In genomic region chr4:158129649-158130048, GRCh38 we compare ENCODE assay signal across 9 cellular contexts. TPM values are rescaled to one million over a fixed set of nuclear protein-coding genes. Genes with fewer than 3 reads are reported as not detected.
DNase-seq lines count a peak whose midpoint lies in the region; ATAC-seq lines count a peak whose summit lies in the region.
"Had no signal": no experiment of that assay in that cellular context is flagged by ENCODE, and none has a peak within 500 bp of the region (broad histone marks: within the 10 kb centered on the region; RNA-seq: fewer than 3 reads in every experiment).

No MANE protein-coding gene starts in this region.

- no peak overlapping the region for H3K27ac Mint-ChIP-seq in activated T-helper 1 cell treated with anti-CD3 and anti-CD28 coated beads, Interleukin-12 subunit alpha, Interleukin-12 subunit beta, Interleukin-2, Interleukin-4 antibody, amounts not matched to agents 30 ng/mL and 10 ng/mL and 1 ng/mL, durations not matched to agents 14 hours and 24 hours and 36 hours

- H2AFZ ChIP-seq in mesenchymal stem cell (ENCODE audit: low read depth, low read length), result no peak overlapping the region

- H2BK15ac ChIP-seq in mesenchymal stem cell (ENCODE audit: low read depth, poor library complexity, severe bottlenecking), result no peak overlapping the region

- ATAC-seq in GM18519 (IDR thresholded peaks at IDR 0.05; ENCODE audit: low FRiP score, unreplicated experiment) (peak; percentile 90), GM21619 (IDR thresholded peaks at IDR 0.05; ENCODE audit: unreplicated experiment) (peak; percentile 88), HG03196 (IDR thresholded peaks at IDR 0.05; ENCODE audit: unreplicated experiment) (peak; percentile 83)

- H3K27me3 ChIP-seq in mesenchymal stem cell (ENCODE audit: control insufficient read depth in 1 of 2, insufficient read depth in 1 of 2, low read length in 2 of 2), result no peaks in the 10 kb centered on the region
- H3K27me3 ChIP-seq: dorsolateral prefrontal cortex had no signal

- H3K79me1 ChIP-seq in mesenchymal stem cell (replicated peaks; ENCODE audit: low read length, poor library complexity, severe bottlenecking), result no peaks in the 10 kb centered on the region

- no peak overlapping the region for H2BK120ac ChIP-seq in mesenchymal stem cell (ENCODE audit: low read depth, low read length)

- H3K27ac ChIP-seq in mesenchymal stem cell (ENCODE audit: low read length, poor library complexity, severe bottlenecking), result no peak overlapping the region
- H3K27ac ChIP-seq: dorsolateral prefrontal cortex had no signal

- H2AK5ac ChIP-seq in mesenchymal stem cell (ENCODE audit: low read length, severe bottlenecking), result no peak overlapping the region

- DNase-seq in fibroblast of gingiva (ENCODE audit: low read depth), result peak; percentile 2
- DNase-seq in NCI-H1694 (lab: John Stamatoyannopoulos, UW), result no peak
- no peak for DNase-seq in mesenchymal stem cell
- no peak for DNase-seq in NCI-H1436 (lab: John Stamatoyannopoulos, UW)
- DNase-seq in activated T-helper 1 cell treated with anti-CD3 and anti-CD28 coated beads, Interleukin-12 subunit alpha, Interleukin-12 subunit beta, Interleukin-2, Interleukin-4 antibody, amounts not matched to agents 30 ng/mL and 10 ng/mL and 1 ng/mL, durations not matched to agents 14 hours and 24 hours and 36 hours (ENCODE audit: low spot score), result no peak
- DNase-seq: dorsolateral prefrontal cortex had no signal

- H3K36me3 Mint-ChIP-seq in activated T-helper 1 cell treated with anti-CD3 and anti-CD28 coated beads, Interleukin-12 subunit alpha, Interleukin-12 subunit beta, Interleukin-2, Interleukin-4 antibody, amounts not matched to agents 30 ng/mL and 10 ng/mL and 1 ng/mL, durations not matched to agents 14 hours and 24 hours and 36 hours (ENCODE audit: low read depth), result no peaks in the 10 kb centered on the region

- no peak overlapping the region for H3K4me3 ChIP-seq in mesenchymal stem cell (ENCODE audit: insufficient read depth in 1 of 2, low read depth in 1 of 2, low read length in 2 of 2)
- H3K4me3 ChIP-seq: dorsolateral prefrontal cortex had no signal

- H3K36me3 ChIP-seq in mesenchymal stem cell (ENCODE audit: control insufficient read depth in 1 of 2, insufficient read depth in 2 of 2, low read depth in 1 of 2, low read length in 2 of 2), result peaks cover 0 to 61% of the 10 kb centered on the region in 2 experiments

- H3K23ac ChIP-seq in mesenchymal stem cell (ENCODE audit: low read length in 2 of 2), result no peak overlapping the region

- H4K91ac ChIP-seq in mesenchymal stem cell (ENCODE audit: low read length), result no peak overlapping the region

- H3K14ac ChIP-seq in mesenchymal stem cell (ENCODE audit: low read length in 2 of 2), result no peak overlapping the region

- no peak overlapping the region for H3K4me3 Mint-ChIP-seq in activated T-helper 1 cell treated with anti-CD3 and anti-CD28 coated beads, Interleukin-12 subunit alpha, Interleukin-12 subunit beta, Interleukin-2, Interleukin-4 antibody, amounts not matched to agents 30 ng/mL and 10 ng/mL and 1 ng/mL, durations not matched to agents 14 hours and 24 hours and 36 hours

- intact Hi-C loops in activated T-helper 1 cell treated with anti-CD3 and anti-CD28 coated beads, Interleukin-12 subunit alpha, Interleukin-12 subunit beta, Interleukin-2, Interleukin-4 antibody, amounts not matched to agents 30 ng/mL and 10 ng/mL and 1 ng/mL, durations not matched to agents 14 hours and 24 hours and 36 hours (cut with micrococcal nuclease), result no loop called here

- H4K8ac ChIP-seq in mesenchymal stem cell (ENCODE audit: low read length), result no peak overlapping the region

- 100% methylated on average over 1 of the region's 1 CpG for WGBS in mesenchymal stem cell

- no peaks in the 10 kb centered on the region for H3K27me3 Mint-ChIP-seq in activated T-helper 1 cell treated with anti-CD3 and anti-CD28 coated beads, Interleukin-12 subunit alpha, Interleukin-12 subunit beta, Interleukin-2, Interleukin-4 antibody, amounts not matched to agents 30 ng/mL and 10 ng/mL and 1 ng/mL, durations not matched to agents 14 hours and 24 hours and 36 hours (ENCODE audit: insufficient read depth)

- no peak overlapping the region for H3K9ac ChIP-seq in mesenchymal stem cell (ENCODE audit: low read length)

- no peak overlapping the region for H3K4me2 ChIP-seq in mesenchymal stem cell (ENCODE audit: low read length, poor library complexity, severe bottlenecking)

- H2BK12ac ChIP-seq in mesenchymal stem cell (ENCODE audit: low read length in 2 of 2), result no peak overlapping the region

- H3K4me1 ChIP-seq in mesenchymal stem cell (ENCODE audit: control insufficient read depth, insufficient read depth, low read depth, low read length), result no peaks in the 10 kb centered on the region

- H3K4ac ChIP-seq in mesenchymal stem cell (ENCODE audit: low read depth in 1 of 2, low read length in 2 of 2), result no peak overlapping the region

- no peaks in the 10 kb centered on the region for H3K9me3 Mint-ChIP-seq in activated T-helper 1 cell treated with anti-CD3 and anti-CD28 coated beads, Interleukin-12 subunit alpha, Interleukin-12 subunit beta, Interleukin-2, Interleukin-4 antibody, amounts not matched to agents 30 ng/mL and 10 ng/mL and 1 ng/mL, durations not matched to agents 14 hours and 24 hours and 36 hours

- H3K4me1 Mint-ChIP-seq in activated T-helper 1 cell treated with anti-CD3 and anti-CD28 coated beads, Interleukin-12 subunit alpha, Interleukin-12 subunit beta, Interleukin-2, Interleukin-4 antibody, amounts not matched to agents 30 ng/mL and 10 ng/mL and 1 ng/mL, durations not matched to agents 14 hours and 24 hours and 36 hours (ENCODE audit: low read depth), result no peaks in the 10 kb centered on the region

- H3K18ac ChIP-seq in mesenchymal stem cell (ENCODE audit: low read depth in 1 of 2, low read length in 2 of 2), result no peak overlapping the region

- no peaks in the 10 kb centered on the region for H3K9me3 ChIP-seq in mesenchymal stem cell (ENCODE audit: control insufficient read depth, low read length)

- no peak overlapping the region for H2BK5ac ChIP-seq in mesenchymal stem cell (ENCODE audit: low read depth, low read length, poor library complexity, severe bottlenecking)

RNA-seq across cellular contexts. Expression of gene GASK1B, which starts 43.2 kb away (rescaled TPM):
- polyA plus RNA-seq in mesenchymal stem cell (2013, experiment 1 of 2), result 34.3 TPM
- 34.9 TPM for polyA plus RNA-seq in mesenchymal stem cell (2013, experiment 2 of 2)
- not detected in 2 replicates for total RNA-seq in activated T-helper 1 cell treated with anti-CD3 and anti-CD28 coated beads, Interleukin-12 subunit alpha, Interleukin-12 subunit beta, Interleukin-2, Interleukin-4 antibody, amounts not matched to agents 30 ng/mL and 10 ng/mL and 1 ng/mL, durations not matched to agents 14 hours and 24 hours and 36 hours
